1 cellular context compared by ENCODE assay signal in the genomic region with DNA sequence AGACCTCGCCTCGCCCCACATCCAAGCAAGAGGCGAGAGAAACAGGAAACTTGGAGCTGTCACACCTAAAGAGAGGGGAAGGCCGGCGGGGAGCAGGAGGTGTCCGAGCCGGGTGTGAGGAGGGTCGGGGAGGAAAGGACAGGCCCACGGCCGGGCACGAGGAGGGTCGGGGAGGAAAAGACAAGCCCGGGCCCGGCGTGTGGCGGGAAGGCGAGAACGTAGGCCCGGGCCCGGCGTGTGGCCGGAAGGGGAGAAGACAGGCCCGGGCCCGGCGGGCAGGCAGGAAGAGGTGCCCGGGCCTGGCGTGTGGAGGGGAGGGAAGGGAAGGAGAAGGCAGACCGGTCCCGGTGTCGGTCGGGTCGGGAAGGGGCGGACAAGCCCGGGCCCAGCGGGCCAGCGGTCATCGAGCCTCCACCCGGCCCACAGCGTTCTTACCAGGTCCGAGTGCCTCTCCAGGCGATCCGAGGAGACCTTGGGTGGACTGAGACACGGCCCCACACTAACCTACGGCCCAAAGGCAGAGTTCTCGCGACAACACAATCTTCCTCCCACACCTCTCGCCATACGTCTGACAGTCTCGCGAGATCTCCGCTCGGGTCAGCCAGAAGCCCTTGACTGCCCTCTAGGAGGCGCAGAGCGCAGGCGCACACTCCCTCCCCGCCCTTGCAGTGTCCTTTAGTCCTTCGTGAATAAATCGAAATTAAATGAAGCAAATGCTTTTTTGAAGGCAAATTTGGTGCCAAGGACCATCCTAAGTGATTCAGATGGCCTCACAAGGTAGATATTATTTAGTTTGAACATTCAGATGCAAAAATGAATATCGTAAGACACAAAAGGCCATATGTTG.
TF ChIP-seq lines count a peak whose summit lies in the region.

A gene (minus strand): TSS at position 533 of the 847 bp plus-strand sequence. CDS start 13,943 bp downstream, outside the sequence.

TF ChIP-seq in HEK293, 187 proteins besides CTCF, POLR2A, EP300 and RAD21 (continued from another document):
- TF ChIP-seq HOXA7 (CRISPR knock-in tag; IDR thresholded peaks at IDR 0.05; ENCODE audit: borderline replicate concordance) (no peak), ZNF155 (tag by site-specific recombination; IDR thresholded peaks at IDR 0.05) (no peak), ZNF549 (tag by site-specific recombination; IDR thresholded peaks at IDR 0.05) (no peak), ZNF248 (tag by site-specific recombination; IDR thresholded peaks at IDR 0.05) (no peak), MEIS1 (CRISPR knock-in tag; IDR thresholded peaks at IDR 0.05; ENCODE audit: borderline replicate concordance) (no peak), ZNF621 (tag by site-specific recombination; IDR thresholded peaks at IDR 0.05) (no peak), ZNF473 (tag by site-specific recombination; IDR thresholded peaks at IDR 0.05) (no peak), ZNF777 (tag by site-specific recombination; IDR thresholded peaks at IDR 0.05; ENCODE audit: borderline replicate concordance) (no peak)
- TF ChIP-seq, protein P1, sequence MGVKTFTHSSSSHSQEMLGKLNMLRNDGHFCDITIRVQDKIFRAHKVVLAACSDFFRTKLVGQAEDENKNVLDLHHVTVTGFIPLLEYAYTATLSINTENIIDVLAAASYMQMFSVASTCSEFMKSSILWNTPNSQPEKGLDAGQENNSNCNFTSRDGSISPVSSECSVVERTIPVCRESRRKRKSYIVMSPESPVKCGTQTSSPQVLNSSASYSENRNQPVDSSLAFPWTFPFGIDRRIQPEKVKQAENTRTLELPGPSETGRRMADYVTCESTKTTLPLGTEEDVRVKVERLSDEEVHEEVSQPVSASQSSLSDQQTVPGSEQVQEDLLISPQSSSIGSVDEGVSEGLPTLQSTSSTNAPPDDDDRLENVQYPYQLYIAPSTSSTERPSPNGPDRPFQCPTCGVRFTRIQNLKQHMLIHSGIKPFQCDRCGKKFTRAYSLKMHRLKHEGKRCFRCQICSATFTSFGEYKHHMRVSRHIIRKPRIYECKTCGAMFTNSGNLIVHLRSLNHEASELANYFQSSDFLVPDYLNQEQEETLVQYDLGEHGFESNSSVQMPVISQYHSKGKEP (tag by site-specific recombination; IDR thresholded peaks at IDR 0.05), result no peak
- TF ChIP-seq, protein P2, sequence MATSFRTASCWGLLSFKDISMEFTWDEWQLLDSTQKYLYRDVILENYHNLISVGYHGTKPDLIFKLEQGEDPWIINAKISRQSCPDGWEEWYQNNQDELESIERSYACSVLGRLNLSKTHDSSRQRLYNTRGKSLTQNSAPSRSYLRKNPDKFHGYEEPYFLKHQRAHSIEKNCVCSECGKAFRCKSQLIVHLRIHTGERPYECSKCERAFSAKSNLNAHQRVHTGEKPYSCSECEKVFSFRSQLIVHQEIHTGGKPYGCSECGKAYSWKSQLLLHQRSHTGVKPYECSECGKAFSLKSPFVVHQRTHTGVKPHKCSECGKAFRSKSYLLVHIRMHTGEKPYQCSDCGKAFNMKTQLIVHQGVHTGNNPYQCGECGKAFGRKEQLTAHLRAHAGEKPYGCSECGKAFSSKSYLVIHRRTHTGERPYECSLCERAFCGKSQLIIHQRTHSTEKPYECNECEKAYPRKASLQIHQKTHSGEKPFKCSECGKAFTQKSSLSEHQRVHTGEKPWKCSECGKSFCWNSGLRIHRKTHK (tag by site-specific recombination; IDR thresholded peaks at IDR 0.05), result no peak
- TF ChIP-seq, protein P3, sequence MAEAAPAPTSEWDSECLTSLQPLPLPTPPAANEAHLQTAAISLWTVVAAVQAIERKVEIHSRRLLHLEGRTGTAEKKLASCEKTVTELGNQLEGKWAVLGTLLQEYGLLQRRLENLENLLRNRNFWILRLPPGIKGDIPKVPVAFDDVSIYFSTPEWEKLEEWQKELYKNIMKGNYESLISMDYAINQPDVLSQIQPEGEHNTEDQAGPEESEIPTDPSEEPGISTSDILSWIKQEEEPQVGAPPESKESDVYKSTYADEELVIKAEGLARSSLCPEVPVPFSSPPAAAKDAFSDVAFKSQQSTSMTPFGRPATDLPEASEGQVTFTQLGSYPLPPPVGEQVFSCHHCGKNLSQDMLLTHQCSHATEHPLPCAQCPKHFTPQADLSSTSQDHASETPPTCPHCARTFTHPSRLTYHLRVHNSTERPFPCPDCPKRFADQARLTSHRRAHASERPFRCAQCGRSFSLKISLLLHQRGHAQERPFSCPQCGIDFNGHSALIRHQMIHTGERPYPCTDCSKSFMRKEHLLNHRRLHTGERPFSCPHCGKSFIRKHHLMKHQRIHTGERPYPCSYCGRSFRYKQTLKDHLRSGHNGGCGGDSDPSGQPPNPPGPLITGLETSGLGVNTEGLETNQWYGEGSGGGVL (tag by site-specific recombination; IDR thresholded peaks at IDR 0.05), result no peak
TF ChIP-seq in HEK293: peak in this region for 65.
